9 cellular contexts compared by ENCODE assay signal in genomic region chr19:6532244-6532999, GRCh38. TPM values are rescaled to one million over a fixed set of nuclear protein-coding genes. Genes with fewer than 3 reads are reported as not detected.
DNase-seq lines count a peak whose midpoint lies in the region; ATAC-seq and TF ChIP-seq lines count a peak whose summit lies in the region.
"Had no signal": no experiment of that assay in that cellular context is flagged by ENCODE, and none has a peak within 500 bp of the region (broad histone marks: within the 10 kb centered on the region; RNA-seq: fewer than 3 reads in every experiment).

No MANE protein-coding gene starts in this region.

- peak overlapping the region; percentile 81 to 99 (median 97) for H3K4me2 ChIP-seq in BLaER1 treated with 17β-estradiol and CSF1 and Interleukin-3, amounts not matched to agents 10 nM and 100 nM

- peaks cover 17 to 26% (median 20%) of the 10 kb centered on the region in 3 donors for H3K27me3 Mint-ChIP-seq in immature natural killer cell (ENCODE audit: low read depth in 3 of 3)

- H3K36me3 ChIP-seq in BLaER1 treated with 17β-estradiol and CSF1 and Interleukin-3, amounts not matched to agents 10 nM and 100 nM, result peaks cover 14 to 25% (median 21%) of the 10 kb centered on the region in 11 experiments
- H3K36me3 ChIP-seq in HEK293 (ENCODE audit: control insufficient read depth in 2 of 2, insufficient read depth in 1 of 2, low read length in 2 of 2) (peaks cover 0 to 21% of the 10 kb centered on the region in 2 experiments; a peak in 1 of 3 replicates), body of pancreas (replicated peaks in 1 of 2; ENCODE audit: insufficient read depth in 1 of 2, low read depth in 2 of 2) (no peaks in the 10 kb centered on the region)

- H3K27me3 ChIP-seq in BLaER1 treated with 17β-estradiol and CSF1 and Interleukin-3, amounts not matched to agents 10 nM and 100 nM, result no peaks in the 10 kb centered on the region
- peaks cover 0 to 15% of the 10 kb centered on the region in 2 donors for H3K27me3 ChIP-seq in body of pancreas

- DNase-seq in immature natural killer cell (no peak), body of pancreas (no peak), DMS 273 treated with DMSO at 0.1 percent for 48 hours (lab: John Stamatoyannopoulos, UW) (no peak)

- peaks cover 59 to 83% (median 72%) of the 10 kb centered on the region in 10 experiments for H3K4me1 ChIP-seq in BLaER1 treated with 17β-estradiol and CSF1 and Interleukin-3, amounts not matched to agents 10 nM and 100 nM
- H3K4me1 ChIP-seq in HEK293 (ENCODE audit: control insufficient read depth, insufficient read depth, low read length) (no peaks in the 10 kb centered on the region; the same call in 1 of the 2 replicates), body of pancreas (peaks cover 19% of the 10 kb centered on the region)

- no peaks in the 10 kb centered on the region for H3K9me3 Mint-ChIP-seq in immature natural killer cell

- TF ChIP-seq POLR2A in body of pancreas (IDR thresholded peaks at IDR 0.05), result no peak

- POLR2A ChIA-PET in HEK293 (lab: Yijun Ruan, JAX), result interaction anchor here (0.6 kb wide), 1 partner anchor 324 kb away, joined by 5 read pairs; no protein-coding TSS in a partner anchor

- peaks cover 4 to 10% (median 5%) of the 10 kb centered on the region in 3 donors for H3K36me3 Mint-ChIP-seq in immature natural killer cell

- H3K4me3 Mint-ChIP-seq in immature natural killer cell, result peak overlapping the region; percentile 51 to 86 (median 76)

- CTCF ChIA-PET in HEK293 (lab: Yijun Ruan, JAX), result interaction anchor here (0.6 kb wide), 1 partner anchor 402 kb away, joined by 3 read pairs; no protein-coding TSS in a partner anchor

- ATAC-seq in body of pancreas (no peak), GM18867 (IDR thresholded peaks at IDR 0.05; ENCODE audit: unreplicated experiment) (no peak), HG03095 (IDR thresholded peaks at IDR 0.05; ENCODE audit: unreplicated experiment) (no peak)

- peak overlapping the region; percentile 26 to 84 (median 67) for H3K27ac Mint-ChIP-seq in immature natural killer cell

- 22 to 25% methylated on average over 30 to 31 of the region's 31 CpGs for WGBS in body of pancreas, 2 donors

- peak overlapping the region; percentile 83 to 100 (median 96) for H3K4me3 ChIP-seq in BLaER1 treated with 17β-estradiol and CSF1 and Interleukin-3, amounts not matched to agents 10 nM and 100 nM
- H3K4me3 ChIP-seq in HEK293 (ENCODE audit: low read depth, low read length), result no peak overlapping the region
- H3K4me3 ChIP-seq in WI38 (ENCODE audit: low read depth, low read length), result peak overlapping the region; percentile 56; the same call in 1 of the 2 replicates
- no peak overlapping the region for H3K4me3 ChIP-seq in body of pancreas

- TF ChIP-seq CTCF in HEK293 (tag by site-specific recombination; IDR thresholded peaks at IDR 0.05) (no peak), WI38 (IDR thresholded peaks at IDR 0.05; ENCODE audit: low read depth, low read length) (no peak), body of pancreas (IDR thresholded peaks at IDR 0.05) (no peak)

- H3K9me3 ChIP-seq in BLaER1 treated with 17β-estradiol and CSF1 and Interleukin-3, amounts not matched to agents 10 nM and 100 nM (replicated peaks in 1 of 11), result peaks cover 0 to 10% (median 5%) of the 10 kb centered on the region in 11 experiments; a peak in 12 of 22 replicates
- H3K9me3 ChIP-seq in HEK293 (ENCODE audit: control insufficient read depth, insufficient read depth, low read depth, low read length) (no peaks in the 10 kb centered on the region), body of pancreas (no peaks in the 10 kb centered on the region)

- peaks cover 5 to 43% (median 17%) of the 10 kb centered on the region in 11 experiments; a peak in 16 of 22 replicates for H4K20me1 ChIP-seq in BLaER1 treated with 17β-estradiol and CSF1 and Interleukin-3, amounts not matched to agents 10 nM and 100 nM

- intact Hi-C loops in body of pancreas (cut with DNase I), result no loop called here

- peak overlapping the region; percentile 90 to 99 (median 95) for H3K9ac ChIP-seq in BLaER1 treated with 17β-estradiol and CSF1 and Interleukin-3, amounts not matched to agents 10 nM and 100 nM

- peaks cover 43 to 56% of the 10 kb centered on the region in 2 donors for H3K4me1 Mint-ChIP-seq in immature natural killer cell

- H3K27ac ChIP-seq in BLaER1 treated with 17β-estradiol and CSF1 and Interleukin-3, amounts not matched to agents 10 nM and 100 nM, result peak overlapping the region; percentile 88 to 97 (median 92)
- no peak overlapping the region for H3K27ac ChIP-seq in HEK293 (ENCODE audit: extremely low read depth, low read depth, low read length)
- H3K27ac ChIP-seq in body of pancreas, result no peak overlapping the region

TF ChIP-seq in HEK293, 187 proteins besides CTCF, POLR2A, EP300 and RAD21 (continues in another document):
- TF ChIP-seq KLF9 (tag by site-specific recombination; IDR thresholded peaks at IDR 0.05; ENCODE audit: low read depth) (peak; percentile 79; the same call in 1 of the 2 replicates), ZNF580 (tag by site-specific recombination; IDR thresholded peaks at IDR 0.05) (peak; percentile 15; the same call in 1 of the 2 replicates), SETDB1 (IDR thresholded peaks at IDR 0.05; ENCODE audit: insufficient read length, low read length) (no peak), ZNF366 (tag by site-specific recombination; conservative IDR thresholded peaks at IDR 0.05) (no peak), ZNF148 (tag by site-specific recombination; IDR thresholded peaks at IDR 0.05; ENCODE audit: borderline replicate concordance) (peak; percentile 81), ZNF777 (tag by site-specific recombination; IDR thresholded peaks at IDR 0.05; ENCODE audit: borderline replicate concordance) (no peak), MEIS1 (CRISPR knock-in tag; IDR thresholded peaks at IDR 0.05; ENCODE audit: borderline replicate concordance) (no peak), ZNF274 (IDR thresholded peaks at IDR 0.05; ENCODE audit: low read length) (no peak), ZNF274 (tag by site-specific recombination; IDR thresholded peaks at IDR 0.05; ENCODE audit: borderline replicate concordance) (no peak), ZNF24 (tag by site-specific recombination; IDR thresholded peaks at IDR 0.05) (no peak), BCL6B (tag by site-specific recombination; IDR thresholded peaks at IDR 0.05) (no peak), ELK4 (IDR thresholded peaks at IDR 0.05; ENCODE audit: borderline replicate concordance, low read depth, low read length) (no peak), REPIN1 (tag by site-specific recombination; IDR thresholded peaks at IDR 0.05; ENCODE audit: low read depth) (no peak), ZNF2 (tag by site-specific recombination; IDR thresholded peaks at IDR 0.05) (peak; percentile 94), SALL2 (tag by site-specific recombination; IDR thresholded peaks at IDR 0.05; ENCODE audit: borderline replicate concordance) (peak; percentile 81; the same call in 1 of the 2 replicates), ZNF501 (tag by site-specific recombination; IDR thresholded peaks at IDR 0.05) (no peak), IKZF3 (tag by site-specific recombination; IDR thresholded peaks at IDR 0.05) (no peak), ZNF146 (tag by site-specific recombination; IDR thresholded peaks at IDR 0.05) (0 out of 2 replicates have a peak, but pooled peaks have one; percentile 17)

RNA-seq across cellular contexts. Expression of gene TNFSF9, which starts 1.6 kb away (rescaled TPM):
- polyA plus RNA-seq in immature natural killer cell, result 10 to 100 TPM in 1 of 3 donors, 1 to 10 TPM in 2; 1.3 to 16.0 (median 5.9) TPM
- total RNA-seq in body of pancreas, result 1 to 10 TPM in 1 of 2 donors, not detected in 1; 2.6 TPM

RNA-seq across cellular contexts. Expression of gene TUBB4A, which starts 30.3 kb away (rescaled TPM):
- polyA plus RNA-seq in immature natural killer cell, result 1 to 10 TPM in 2 of 3 donors, under 1 TPM in 1; 0.86 to 3.0 (median 1.3) TPM
- total RNA-seq in body of pancreas, result 1 to 10 TPM; 3.0 to 3.4 TPM

RNA-seq across cellular contexts. Expression of gene DENND1C, which starts 50.8 kb away (rescaled TPM):
- 100 to 1,000 TPM in 1 of 3 donors, 10 to 100 TPM in 2; 29.0 to 120 (median 32.9) TPM for polyA plus RNA-seq in immature natural killer cell
- 1 to 10 TPM; 1.0 to 1.3 TPM for total RNA-seq in body of pancreas
- total RNA-seq: M059J had no signal

RNA-seq across cellular contexts. Expression of gene CD70, which starts 58.5 kb away (rescaled TPM):
- polyA plus RNA-seq in immature natural killer cell, result under 1 TPM in 2 of 3 donors, not detected in 1; 0.39 to 0.76 TPM
- total RNA-seq in body of pancreas, result not detected

Comparison
In these comparisons a context has a peak if more than half of its experiments do, and no peak if none do; other contexts are left out.
1. H3K27ac ChIP-seq: peak in BLaER1 treated with 17β-estradiol and CSF1 and Interleukin-3, amounts not matched to agents 10 nM and 100 nM (11 of 11); none in HEK293 (single experiment) and body of pancreas (0 of 4).
2. H3K4me3 ChIP-seq: peak in BLaER1 treated with 17β-estradiol and CSF1 and Interleukin-3, amounts not matched to agents 10 nM and 100 nM (10 of 10) and WI38 (single experiment); none in HEK293 (single experiment) and body of pancreas (0 of 2).